Comparison of ENCODE assay signal across 8 cellular contexts in genomic region chr2:111494981-111495315, GRCh38.
DNase-seq lines count a peak whose midpoint lies in the region; ATAC-seq, FAIRE-seq and TF ChIP-seq lines count a peak whose summit lies in the region.
"Not testable (repeated sequence)": the region's sequence is repeated elsewhere in the genome, so short reads cannot be mapped to it uniquely, and the experiment has no call there.

No MANE protein-coding gene starts in this region.

- not testable (repeated sequence) for H3K36me3 ChIP-seq in DND-41 (ENCODE audit: insufficient read depth, low read length); adipocyte (ENCODE audit: control insufficient read depth, insufficient read depth, low read length, severe bottlenecking); thoracic aorta

- H2AFZ ChIP-seq in DND-41 (ENCODE audit: low read depth, low read length) = peak overlapping the region; percentile 49

- not testable (repeated sequence) for H3K36me3 Mint-ChIP-seq in naive B cell

- peak; percentile 92 for FAIRE-seq in RCC 7860 (lab: Jason Lieb, UNC)

- H4K20me1 ChIP-seq in DND-41 (ENCODE audit: insufficient read depth, low read length) = not testable (repeated sequence)

- H3K4me1 ChIP-seq in DND-41 (ENCODE audit: insufficient read depth, low read length) (peaks cover 28% of the 10 kb centered on the region), adipocyte (ENCODE audit: control insufficient read depth, insufficient read depth, low read length) (peaks cover 15% of the 10 kb centered on the region), thoracic aorta (ENCODE audit: control insufficient read depth in 1 of 2, low read depth in 2 of 2) (peaks cover 7 to 29% of the 10 kb centered on the region in 2 donors)

- peak; percentile 69 for ATAC-seq in DND-41 (ENCODE audit: insufficient read depth, low read depth)
- peak; percentile 74 for ATAC-seq in GM21723 (IDR thresholded peaks at IDR 0.05; ENCODE audit: unreplicated experiment)
- peak; percentile 44 for ATAC-seq in HG03159 (IDR thresholded peaks at IDR 0.05; ENCODE audit: unreplicated experiment)
- ATAC-seq in naive B cell (ENCODE audit: low read depth in 2 of 2) = peak; percentile 32
- ATAC-seq in thoracic aorta (ENCODE audit: insufficient number of reproducible peaks, low FRiP score, low read depth) = peak; percentile 87

- not testable (repeated sequence) for H3K27me3 ChIP-seq in DND-41 (ENCODE audit: insufficient read depth, low read length, poor library complexity); adipocyte (replicated peaks; ENCODE audit: control insufficient read depth, insufficient read depth, low read length); thoracic aorta (replicated peaks; ENCODE audit: insufficient read depth)

- DNase-seq in DND-41; RCC 7860 (ENCODE audit: low spot score); adipocyte (ENCODE audit: low read depth); fibroblast of the aortic adventitia (ENCODE audit: low read depth); naive B cell; thoracic aorta (ENCODE audit: low spot score): not testable (repeated sequence)

- H3K79me2 ChIP-seq in DND-41 (ENCODE audit: insufficient read depth, low read length) = peaks cover 31% of the 10 kb centered on the region

- not testable (repeated sequence) for TF ChIP-seq CTCF in DND-41 (IDR thresholded peaks at IDR 0.05; ENCODE audit: borderline replicate concordance, extremely low read depth, low read length, poor library complexity, severe bottlenecking); fibroblast of the aortic adventitia (IDR thresholded peaks at IDR 0.05; ENCODE audit: insufficient read depth, low read length); thoracic aorta (IDR thresholded peaks at IDR 0.05)

- not testable (repeated sequence) for H3K4me1 Mint-ChIP-seq in naive B cell

- H3K27me3 Mint-ChIP-seq in naive B cell = not testable (repeated sequence)

- not testable (repeated sequence) for H3K27ac Mint-ChIP-seq in naive B cell

- H3K9me3 Mint-ChIP-seq in naive B cell = not testable (repeated sequence)

- H3K9ac ChIP-seq in DND-41 (ENCODE audit: low read depth, low read length) (peak overlapping the region; percentile 64), adipocyte (ENCODE audit: low read length) (peak overlapping the region; percentile 80)

- not testable (repeated sequence) for H3K9me3 ChIP-seq in DND-41 (ENCODE audit: insufficient read depth, low read length, severe bottlenecking); adipocyte (ENCODE audit: control insufficient read depth, low read length); thoracic aorta

- peak overlapping the region; percentile 85 for H3K27ac ChIP-seq in DND-41 (ENCODE audit: low read length)
- H3K27ac ChIP-seq in thoracic aorta = peak overlapping the region; percentile 82 to 83

- H3K4me3 ChIP-seq in DND-41 (ENCODE audit: low read depth in 1 of 2, low read length in 2 of 2) = peak overlapping the region; percentile 33 to 59; a peak in 3 of 4 replicates
- H3K4me3 ChIP-seq in adipocyte (ENCODE audit: low read length) = peak overlapping the region; percentile 76
- H3K4me3 ChIP-seq in fibroblast of the aortic adventitia (ENCODE audit: low read depth, low read length) = peak overlapping the region; percentile 66
- H3K4me3 ChIP-seq in thoracic aorta = peak overlapping the region; percentile 70

- peak overlapping the region; percentile 62; the same call in 1 of the 2 replicates for H3K4me2 ChIP-seq in DND-41 (ENCODE audit: insufficient read depth, low read length)

- H3K4me3 Mint-ChIP-seq in naive B cell = peak overlapping the region in 1 of 8 donors; percentile 20

Comparison
In these comparisons a context has a peak if more than half of its experiments do, and no peak if none do; other contexts are left out.
1. ATAC-seq: peak in every context shown above with its lines; median percentile 87 in thoracic aorta; 74 in GM21723; 69 in DND-41; 44 in HG03159; 32 in naive B cell.